12 cellular contexts compared by ENCODE assay signal in genomic region chr1:87044840-87045239, GRCh38.
DNase-seq lines count a peak whose midpoint lies in the region; ATAC-seq and TF ChIP-seq lines count a peak whose summit lies in the region.
"Had no signal": no experiment of that assay in that cellular context is flagged by ENCODE, and none has a peak within 500 bp of the region (broad histone marks: within the 10 kb centered on the region; RNA-seq: fewer than 3 reads in every experiment).

No MANE protein-coding gene starts in this region.

- H3K4me1 ChIP-seq in thymus (ENCODE audit: control insufficient read depth, insufficient read depth, low read length): peaks cover 13% of the 10 kb centered on the region

- peaks cover 6% of the 10 kb centered on the region for H3K36me3 Mint-ChIP-seq in natural killer cell
- no peaks in the 10 kb centered on the region for H3K36me3 Mint-ChIP-seq in natural killer cell treated with Interleukin-12 subunit alpha and Interleukin-12 subunit beta and Interleukin-15 and Interleukin-18, amount 100 ng/mL, for 72 hours
- peaks cover 3% of the 10 kb centered on the region for H3K36me3 Mint-ChIP-seq in T-helper 1 cell treated with Interleukin-12 subunit alpha and Interleukin-12 subunit beta and Interleukin-4 antibody, amounts not matched to agents 30 μg/mL and 1 μg/mL, for 36 hours (ENCODE audit: low read depth)

- H3K4me3 ChIP-seq in thymus (ENCODE audit: low read length): no peak overlapping the region

- H3K36me3 ChIP-seq in thymus (ENCODE audit: control insufficient read depth, insufficient read depth): no peaks in the 10 kb centered on the region

- H3K27ac Mint-ChIP-seq in natural killer cell: peak overlapping the region in 1 of 2 donors; percentile 27
- no peak overlapping the region for H3K27ac Mint-ChIP-seq in natural killer cell treated with Interleukin-12 subunit alpha and Interleukin-12 subunit beta and Interleukin-15 and Interleukin-18, amount 100 ng/mL, for 72 hours
- peak overlapping the region; percentile 50 for H3K27ac Mint-ChIP-seq in T-helper 1 cell treated with Interleukin-12 subunit alpha and Interleukin-12 subunit beta and Interleukin-4 antibody, amounts not matched to agents 30 μg/mL and 1 μg/mL, for 36 hours

- no peaks in the 10 kb centered on the region for H3K27me3 Mint-ChIP-seq in natural killer cell (ENCODE audit: low read depth in 2 of 2)
- H3K27me3 Mint-ChIP-seq in natural killer cell treated with Interleukin-12 subunit alpha and Interleukin-12 subunit beta and Interleukin-15 and Interleukin-18, amount 100 ng/mL, for 72 hours: no peaks in the 10 kb centered on the region
- no peaks in the 10 kb centered on the region for H3K27me3 Mint-ChIP-seq in T-helper 1 cell treated with Interleukin-12 subunit alpha and Interleukin-12 subunit beta and Interleukin-4 antibody, amounts not matched to agents 30 μg/mL and 1 μg/mL, for 36 hours (ENCODE audit: low read depth)

- no peak for TF ChIP-seq CTCF in natural killer cell (IDR thresholded peaks at IDR 0.05)

- peak overlapping the region; percentile 53 for H3K27ac ChIP-seq in thymus (ENCODE audit: low read depth)

- 42% methylated on average over 5 of the region's 5 CpGs for WGBS in thymus

- no peaks in the 10 kb centered on the region for H3K9me3 Mint-ChIP-seq in natural killer cell
- H3K9me3 Mint-ChIP-seq in natural killer cell treated with Interleukin-12 subunit alpha and Interleukin-12 subunit beta and Interleukin-15 and Interleukin-18, amount 100 ng/mL, for 72 hours: no peaks in the 10 kb centered on the region
- H3K9me3 Mint-ChIP-seq in T-helper 1 cell treated with Interleukin-12 subunit alpha and Interleukin-12 subunit beta and Interleukin-4 antibody, amounts not matched to agents 30 μg/mL and 1 μg/mL, for 36 hours: peaks cover 18% of the 10 kb centered on the region

- no peak for DNase-seq in natural killer cell
- DNase-seq in natural killer cell treated with Interleukin-12 subunit alpha and Interleukin-12 subunit beta and Interleukin-15 and Interleukin-18, amount 100 ng/mL, for 72 hours (ENCODE audit: low spot score): no peak
- no peak for DNase-seq in HuH-7 (ENCODE audit: low spot score)
- DNase-seq in NK-92 treated with Interleukin-12 subunit alpha and Interleukin-12 subunit beta, amount 100 ng/mL, for 24 hours (lab: John Stamatoyannopoulos, UW): no peak
- no peak for DNase-seq in NCI-H82 treated with DMSO at 0.1 percent for 48 hours (lab: John Stamatoyannopoulos, UW; ENCODE audit: unreplicated experiment)
- DNase-seq: activated effector memory CD4-positive, alpha-beta T cell treated with anti-CD3 and anti-CD28 coated beads, Interleukin-2, amount 50 U/mL, for 16 hours; erythroblast; left colon had no signal

- intact Hi-C loops in natural killer cell (cut with micrococcal nuclease): no loop called here

- no peaks in the 10 kb centered on the region for H3K27me3 ChIP-seq in thymus (ENCODE audit: control insufficient read depth, insufficient read depth)

- H3K4me1 Mint-ChIP-seq in natural killer cell: peaks cover 33 to 39% of the 10 kb centered on the region in 2 donors
- peaks cover 19 to 28% of the 10 kb centered on the region in 2 donors for H3K4me1 Mint-ChIP-seq in natural killer cell treated with Interleukin-12 subunit alpha and Interleukin-12 subunit beta and Interleukin-15 and Interleukin-18, amount 100 ng/mL, for 72 hours (ENCODE audit: low read depth in 2 of 2)
- H3K4me1 Mint-ChIP-seq in T-helper 1 cell treated with Interleukin-12 subunit alpha and Interleukin-12 subunit beta and Interleukin-4 antibody, amounts not matched to agents 30 μg/mL and 1 μg/mL, for 36 hours (ENCODE audit: low read depth): peaks cover 27% of the 10 kb centered on the region

- H3K9me3 ChIP-seq in thymus (ENCODE audit: control insufficient read depth): no peaks in the 10 kb centered on the region

- ATAC-seq in natural killer cell: peak in 2 of 3 donors; percentile 50 to 54
- ATAC-seq in natural killer cell treated with Interleukin-12 subunit alpha and Interleukin-12 subunit beta and Interleukin-15 and Interleukin-18, amount 100 ng/mL, for 72 hours: no peak
- ATAC-seq in HG02763 (IDR thresholded peaks at IDR 0.05; ENCODE audit: unreplicated experiment): peak; percentile 47
- ATAC-seq: left colon, Panc1 had no signal

- no peak overlapping the region for H3K4me3 Mint-ChIP-seq in natural killer cell
- H3K4me3 Mint-ChIP-seq in natural killer cell treated with Interleukin-12 subunit alpha and Interleukin-12 subunit beta and Interleukin-15 and Interleukin-18, amount 100 ng/mL, for 72 hours: no peak overlapping the region
- no peak overlapping the region for H3K4me3 Mint-ChIP-seq in T-helper 1 cell treated with Interleukin-12 subunit alpha and Interleukin-12 subunit beta and Interleukin-4 antibody, amounts not matched to agents 30 μg/mL and 1 μg/mL, for 36 hours

Comparison
In these comparisons a context has a peak if more than half of its experiments do, and no peak if none do; other contexts are left out.
1. ATAC-seq: peak in natural killer cell (2 of 3) and HG02763 (single experiment); none in natural killer cell treated with Interleukin-12 subunit alpha and Interleukin-12 subunit beta and Interleukin-15 and Interleukin-18, amount 100 ng/mL, for 72 hours (0 of 2).